11 cellular contexts compared by ENCODE assay signal in genomic region chr10:44647877-44648542, GRCh38.
DNase-seq lines count a peak whose midpoint lies in the region; ATAC-seq, FAIRE-seq and TF ChIP-seq lines count a peak whose summit lies in the region.
"Had no signal": no experiment of that assay in that cellular context is flagged by ENCODE, and none has a peak within 500 bp of the region (broad histone marks: within the 10 kb centered on the region; RNA-seq: fewer than 3 reads in every experiment).

No MANE protein-coding gene starts in this region.

- peak; percentile 91 for DNase-seq in DMS 273 (lab: John Stamatoyannopoulos, UW; ENCODE audit: unreplicated experiment)
- peak; percentile 80 for DNase-seq in MG63
- DNase-seq in heart left ventricle: peak in 3 of 5 donors; percentile 16 to 55 (median 49)
- DNase-seq in HPDE6-E6E7 (ENCODE audit: extremely low spot score): no peak
- DNase-seq in CD1c-positive myeloid dendritic cell (ENCODE audit: extremely low spot score): no peak
- DNase-seq in NCI-H1930 (lab: John Stamatoyannopoulos, UW): no peak
- no peak for DNase-seq in HTR-8/SVneo (ENCODE audit: insufficient read length, low spot score)
- DNase-seq: stimulated activated CD4-positive, alpha-beta T cell treated with anti-CD3 and anti-CD28 coated beads, Interleukin-4, amount 100 ng/mL, for 24 hours had no signal

- H3K4me3 ChIP-seq in MG63: no peak overlapping the region
- H3K4me3 ChIP-seq in heart left ventricle: no peak overlapping the region
- H3K4me3 ChIP-seq: breast epithelium had no signal

- no peak for TF ChIP-seq POLR2A in heart left ventricle (IDR thresholded peaks at IDR 0.05)

- H3K27ac ChIP-seq in heart left ventricle: no peak overlapping the region

- peaks cover 0 to 10% (median 0%) of the 10 kb centered on the region in 12 donors for H3K4me1 ChIP-seq in heart left ventricle
- H3K4me1 ChIP-seq: breast epithelium had no signal

- H3K27me3 ChIP-seq in MG63: no peaks in the 10 kb centered on the region
- H3K27me3 ChIP-seq in heart left ventricle: no peaks in the 10 kb centered on the region
- H3K27me3 ChIP-seq: breast epithelium had no signal

- H3K9me3 ChIP-seq in MG63: no peaks in the 10 kb centered on the region
- peaks cover 0 to 15% (median 0%) of the 10 kb centered on the region in 12 donors for H3K9me3 ChIP-seq in heart left ventricle
- H3K9me3 ChIP-seq: breast epithelium had no signal

- ATAC-seq in GM21737 (IDR thresholded peaks at IDR 0.05; ENCODE audit: unreplicated experiment): peak; percentile 70
- ATAC-seq in heart left ventricle: peak in 2 of 4 donors; percentile 57 to 72
- ATAC-seq: left colon had no signal

- no peak for TF ChIP-seq CTCF in heart left ventricle (IDR thresholded peaks at IDR 0.05)

- WGBS in heart left ventricle, 4 donors: 73 to 84% (median 78%) methylated on average over 10 of the region's 10 CpGs

- intact Hi-C loops in heart left ventricle (cut with DNase I): no loop called here

- H3K36me3 ChIP-seq in MG63 (no peaks in the 10 kb centered on the region), heart left ventricle (no peaks in the 10 kb centered on the region)
- H3K36me3 ChIP-seq: breast epithelium had no signal

- no peak for FAIRE-seq in HTR-8/SVneo (lab: Jason Lieb, UNC)

Comparison
In these comparisons a context has a peak if more than half of its experiments do, and no peak if none do; other contexts are left out.
1. DNase-seq: peak in DMS 273 (single experiment), MG63 (single experiment) and heart left ventricle (3 of 5); none in HPDE6-E6E7 (single experiment), CD1c-positive myeloid dendritic cell (single experiment), NCI-H1930 (0 of 2) and HTR-8/SVneo (single experiment).